ENCODE assay signal across 12 cellular contexts in the genomic region with DNA sequence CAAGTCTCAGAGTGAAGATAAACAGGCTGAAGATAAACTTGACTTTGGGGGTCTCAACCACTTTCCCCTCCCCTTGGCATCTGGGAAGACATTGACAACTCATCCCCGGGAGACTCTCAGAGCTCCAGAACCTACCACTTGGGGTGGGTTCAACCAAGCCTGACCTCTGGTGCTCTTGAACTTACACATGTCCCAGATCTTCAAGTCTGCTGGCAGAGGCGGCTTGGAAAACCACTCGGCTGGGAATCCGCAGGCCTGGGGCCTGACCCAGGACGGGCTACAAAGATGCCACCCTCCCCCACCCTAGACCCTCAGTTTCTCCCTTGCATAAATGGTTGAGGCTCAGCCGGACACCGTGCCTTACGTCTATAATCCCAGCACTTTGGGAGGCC. TPM values are rescaled to one million over a fixed set of nuclear protein-coding genes. Genes with fewer than 3 reads are reported as not detected.
DNase-seq lines count a peak whose midpoint lies in the region; ATAC-seq and TF ChIP-seq lines count a peak whose summit lies in the region.
"Had no signal": no experiment of that assay in that cellular context is flagged by ENCODE, and none has a peak within 500 bp of the region (broad histone marks: within the 10 kb centered on the region; RNA-seq: fewer than 3 reads in every experiment).

No MANE protein-coding gene starts in this region.

- H3K4me1 ChIP-seq in HUES6 (ENCODE audit: control insufficient read depth, insufficient read depth, low read length) (no peaks in the 10 kb centered on the region; the same call in 1 of the 2 replicates), duodenal mucosa (ENCODE audit: control insufficient read depth in 1 of 2, insufficient read depth in 2 of 2, low read length in 2 of 2) (no peaks in the 10 kb centered on the region), smooth muscle cell (ENCODE audit: low read depth) (no peaks in the 10 kb centered on the region)
- H3K4me1 ChIP-seq: uterus had no signal

- H3K27ac ChIP-seq in HUES6 (ENCODE audit: low read depth, low read length) (no peak overlapping the region), duodenal mucosa (ENCODE audit: low read depth, low read length) (no peak overlapping the region), smooth muscle cell (ENCODE audit: low read depth) (peak overlapping the region; percentile 71)
- H3K27ac ChIP-seq: uterus had no signal

- H3K27me3 Mint-ChIP-seq in activated CD8-positive, alpha-beta T cell treated with anti-CD3 and anti-CD28 coated beads, Interleukin-2, amount 10 ng/mL, durations not matched to agents 7 days and 5 days (ENCODE audit: low read depth), result peaks cover 16% of the 10 kb centered on the region

- 71% methylated on average over 8 of the region's 8 CpGs for WGBS in smooth muscle cell (ENCODE audit: low lambda C conversion rate)

- peak overlapping the region; percentile 63 for H3K4me3 ChIP-seq in HUES6 (ENCODE audit: low read depth, low read length)
- H3K4me3 ChIP-seq in duodenal mucosa (ENCODE audit: low read depth in 1 of 2, low read length in 2 of 2), result peak overlapping the region; percentile 40 to 45
- H3K4me3 ChIP-seq in smooth muscle cell, result peak overlapping the region; percentile 68
- H3K4me3 ChIP-seq: uterus had no signal

- H3K27ac Mint-ChIP-seq in activated CD8-positive, alpha-beta T cell treated with anti-CD3 and anti-CD28 coated beads, Interleukin-2, amount 10 ng/mL, durations not matched to agents 7 days and 5 days, result no peak overlapping the region
- H3K27ac Mint-ChIP-seq: activated T-cell treated with anti-CD3 and anti-CD28 coated beads, Interleukin-2, amount 50 U/mL, for 24 hours; naive thymus-derived CD4-positive, alpha-beta T cell had no signal

- no peak for TF ChIP-seq CTCF in smooth muscle cell (IDR thresholded peaks at IDR 0.05; ENCODE audit: borderline replicate concordance, insufficient read depth, poor library complexity, severe bottlenecking)

- CTCF ChIA-PET in activated CD8-positive, alpha-beta T cell treated with anti-CD3 and anti-CD28 coated beads, Interleukin-2, amount 10 ng/mL, durations not matched to agents 7 days and 5 days (lab: Charles Lee), result interaction anchor here (3.1 kb wide), 1 partner anchor 20 kb away, joined by 17 read pairs; no protein-coding TSS in a partner anchor

- H3K4me1 Mint-ChIP-seq in activated CD8-positive, alpha-beta T cell treated with anti-CD3 and anti-CD28 coated beads, Interleukin-2, amount 10 ng/mL, durations not matched to agents 7 days and 5 days (ENCODE audit: low read depth), result peaks cover 2% of the 10 kb centered on the region

- H3F3A ChIP-seq in smooth muscle cell (ENCODE audit: low read depth), result no peaks in the 10 kb centered on the region

- no peaks in the 10 kb centered on the region for H3K9me3 ChIP-seq in HUES6 (ENCODE audit: control insufficient read depth, insufficient read depth, low read depth, low read length)
- H3K9me3 ChIP-seq in duodenal mucosa (ENCODE audit: control insufficient read depth in 1 of 2, low read length in 2 of 2), result no peaks in the 10 kb centered on the region
- H3K9me3 ChIP-seq in smooth muscle cell (replicated peaks; ENCODE audit: low read depth), result no peaks in the 10 kb centered on the region
- H3K9me3 ChIP-seq: uterus had no signal

- H3K79me2 ChIP-seq in smooth muscle cell (ENCODE audit: low read depth), result no peaks in the 10 kb centered on the region

- intact Hi-C loops in left colon (cut with DNase I, micrococcal nuclease), result no loop called here

- peak overlapping the region; percentile 92 for H3K4me2 ChIP-seq in smooth muscle cell

- no peaks in the 10 kb centered on the region for H3K9me3 Mint-ChIP-seq in activated CD8-positive, alpha-beta T cell treated with anti-CD3 and anti-CD28 coated beads, Interleukin-2, amount 10 ng/mL, durations not matched to agents 7 days and 5 days (ENCODE audit: insufficient read depth)
- H3K9me3 Mint-ChIP-seq: activated T-cell treated with anti-CD3 and anti-CD28 coated beads, Interleukin-2, amount 50 U/mL, for 24 hours had no signal

- peak overlapping the region; percentile 12 for H3K9ac ChIP-seq in HUES6 (ENCODE audit: low read length)
- H3K9ac ChIP-seq in duodenal mucosa (ENCODE audit: low read depth in 1 of 2, low read length in 2 of 2), result peak overlapping the region in 1 of 2 donors; percentile 39
- H3K9ac ChIP-seq in smooth muscle cell (ENCODE audit: low read depth), result peak overlapping the region; percentile 93

- H3K36me3 ChIP-seq in HUES6 (ENCODE audit: control insufficient read depth, insufficient read depth, low read length), result no peaks in the 10 kb centered on the region
- no peaks in the 10 kb centered on the region for H3K36me3 ChIP-seq in duodenal mucosa (ENCODE audit: control insufficient read depth in 1 of 2, insufficient read depth in 2 of 2, low read length in 2 of 2)
- H3K36me3 ChIP-seq in smooth muscle cell (ENCODE audit: low read depth), result no peaks in the 10 kb centered on the region
- H3K36me3 ChIP-seq: uterus had no signal

- H4K20me1 ChIP-seq in smooth muscle cell (ENCODE audit: low read depth), result no peaks in the 10 kb centered on the region

- no peaks in the 10 kb centered on the region for H3K36me3 Mint-ChIP-seq in activated CD8-positive, alpha-beta T cell treated with anti-CD3 and anti-CD28 coated beads, Interleukin-2, amount 10 ng/mL, durations not matched to agents 7 days and 5 days (ENCODE audit: low read depth)
- H3K36me3 Mint-ChIP-seq: naive thymus-derived CD4-positive, alpha-beta T cell had no signal

- ATAC-seq in left colon (peak; percentile 2), HG03457 (IDR thresholded peaks at IDR 0.05; ENCODE audit: unreplicated experiment) (no peak)
- no peak for ATAC-seq in activated CD8-positive, alpha-beta T cell treated with anti-CD3 and anti-CD28 coated beads, Interleukin-2, amount 10 ng/mL, durations not matched to agents 7 days and 5 days

- peak overlapping the region; percentile 86 for H2AFZ ChIP-seq in smooth muscle cell (ENCODE audit: low read depth)

- H3K27me3 ChIP-seq in HUES6 (ENCODE audit: control insufficient read depth, insufficient read depth, low read length) (no peaks in the 10 kb centered on the region), duodenal mucosa (ENCODE audit: control insufficient read depth in 1 of 2, insufficient read depth in 2 of 2, low read length in 2 of 2) (peaks cover 0 to 4% of the 10 kb centered on the region in 2 donors), smooth muscle cell (ENCODE audit: low read depth) (no peaks in the 10 kb centered on the region)
- H3K27me3 ChIP-seq: uterus had no signal

- POLR2A ChIA-PET in activated CD8-positive, alpha-beta T cell treated with anti-CD3 and anti-CD28 coated beads, Interleukin-2, amount 10 ng/mL, durations not matched to agents 7 days and 5 days (lab: Charles Lee), result no interaction called here

- no peak overlapping the region for H3K4me3 Mint-ChIP-seq in activated CD8-positive, alpha-beta T cell treated with anti-CD3 and anti-CD28 coated beads, Interleukin-2, amount 10 ng/mL, durations not matched to agents 7 days and 5 days
- H3K4me3 Mint-ChIP-seq: activated T-cell treated with anti-CD3 and anti-CD28 coated beads, Interleukin-2, amount 50 U/mL, for 24 hours had no signal

- DNase-seq in left colon (no peak), smooth muscle cell (lab: John Stamatoyannopoulos, UW; ENCODE audit: unreplicated experiment) (no peak), OCI-M2 (lab: John Stamatoyannopoulos, UW; ENCODE audit: unreplicated experiment) (no peak)
- no peak for DNase-seq in activated effector memory CD4-positive, alpha-beta T cell treated with anti-CD3 and anti-CD28 coated beads, Interleukin-2, amount 50 U/mL, for 16 hours
- no peak for DNase-seq in activated CD8-positive, alpha-beta T cell treated with anti-CD3 and anti-CD28 coated beads, Interleukin-2, amount 10 ng/mL, durations not matched to agents 7 days and 5 days
- DNase-seq: uterus had no signal

RNA-seq across cellular contexts. Expression of gene LRRC8E, which starts 0.5 kb away (rescaled TPM):
- total RNA-seq in left colon, result 1 to 10 TPM; 2.7 to 3.1 TPM
- total RNA-seq in smooth muscle cell, result 7.6 and 7.8 TPM in 2 replicates
- 6.3 and 7.4 TPM in 2 replicates for polyA plus RNA-seq in smooth muscle cell
- not detected for total RNA-seq in activated CD8-positive, alpha-beta T cell treated with anti-CD3 and anti-CD28 coated beads, Interleukin-2, amount 10 ng/mL, durations not matched to agents 7 days and 5 days

RNA-seq across cellular contexts. Expression of gene PRR36, which starts 14.6 kb away (rescaled TPM):
- total RNA-seq in left colon (under 1 TPM; 0.22 to 0.46 TPM), smooth muscle cell (0.13 TPM in 1 of 2 replicates, not detected in the other)
- 0.57 and 2.5 TPM in 2 replicates for polyA plus RNA-seq in smooth muscle cell
- total RNA-seq in activated CD8-positive, alpha-beta T cell treated with anti-CD3 and anti-CD28 coated beads, Interleukin-2, amount 10 ng/mL, durations not matched to agents 7 days and 5 days, result under 1 TPM; 0.08 to 0.10 TPM
- total RNA-seq: dermis blood vessel endothelial cell had no signal

RNA-seq across cellular contexts. Expression of gene MAP2K7, which starts 14.9 kb away (rescaled TPM):
- total RNA-seq in left colon (10 to 100 TPM; 27.0 to 29.2 TPM), smooth muscle cell (6.7 and 8.2 TPM in 2 replicates)
- polyA plus RNA-seq in smooth muscle cell, result 9.2 and 13.1 TPM in 2 replicates
- total RNA-seq in activated CD8-positive, alpha-beta T cell treated with anti-CD3 and anti-CD28 coated beads, Interleukin-2, amount 10 ng/mL, durations not matched to agents 7 days and 5 days, result 10 to 100 TPM; 36.5 to 39.9 TPM

RNA-seq across cellular contexts. Expression of gene TGFBR3L, which starts 25.8 kb away (rescaled TPM):
- total RNA-seq in left colon (under 1 TPM in 1 of 2 donors, not detected in 1; 0.53 TPM), smooth muscle cell (18.7 and 20.7 TPM in 2 replicates)
- polyA plus RNA-seq in smooth muscle cell, result 44.0 and 46.6 TPM in 2 replicates
- total RNA-seq in activated CD8-positive, alpha-beta T cell treated with anti-CD3 and anti-CD28 coated beads, Interleukin-2, amount 10 ng/mL, durations not matched to agents 7 days and 5 days, result 1 to 10 TPM; 2.7 to 3.6 TPM
- total RNA-seq: dermis blood vessel endothelial cell had no signal
- polyA plus RNA-seq: naive thymus-derived CD4-positive, alpha-beta T cell had no signal

RNA-seq across cellular contexts. Expression of gene SNAPC2, which starts 31.3 kb away (rescaled TPM):
- total RNA-seq in left colon (10 to 100 TPM; 10.6 to 17.7 TPM), smooth muscle cell (9.5 and 18.2 TPM in 2 replicates)
- 35.0 and 35.3 TPM in 2 replicates for polyA plus RNA-seq in smooth muscle cell
- total RNA-seq in activated CD8-positive, alpha-beta T cell treated with anti-CD3 and anti-CD28 coated beads, Interleukin-2, amount 10 ng/mL, durations not matched to agents 7 days and 5 days, result 10 to 100 TPM; 18.6 to 19.0 TPM
